In the genomic region with DNA sequence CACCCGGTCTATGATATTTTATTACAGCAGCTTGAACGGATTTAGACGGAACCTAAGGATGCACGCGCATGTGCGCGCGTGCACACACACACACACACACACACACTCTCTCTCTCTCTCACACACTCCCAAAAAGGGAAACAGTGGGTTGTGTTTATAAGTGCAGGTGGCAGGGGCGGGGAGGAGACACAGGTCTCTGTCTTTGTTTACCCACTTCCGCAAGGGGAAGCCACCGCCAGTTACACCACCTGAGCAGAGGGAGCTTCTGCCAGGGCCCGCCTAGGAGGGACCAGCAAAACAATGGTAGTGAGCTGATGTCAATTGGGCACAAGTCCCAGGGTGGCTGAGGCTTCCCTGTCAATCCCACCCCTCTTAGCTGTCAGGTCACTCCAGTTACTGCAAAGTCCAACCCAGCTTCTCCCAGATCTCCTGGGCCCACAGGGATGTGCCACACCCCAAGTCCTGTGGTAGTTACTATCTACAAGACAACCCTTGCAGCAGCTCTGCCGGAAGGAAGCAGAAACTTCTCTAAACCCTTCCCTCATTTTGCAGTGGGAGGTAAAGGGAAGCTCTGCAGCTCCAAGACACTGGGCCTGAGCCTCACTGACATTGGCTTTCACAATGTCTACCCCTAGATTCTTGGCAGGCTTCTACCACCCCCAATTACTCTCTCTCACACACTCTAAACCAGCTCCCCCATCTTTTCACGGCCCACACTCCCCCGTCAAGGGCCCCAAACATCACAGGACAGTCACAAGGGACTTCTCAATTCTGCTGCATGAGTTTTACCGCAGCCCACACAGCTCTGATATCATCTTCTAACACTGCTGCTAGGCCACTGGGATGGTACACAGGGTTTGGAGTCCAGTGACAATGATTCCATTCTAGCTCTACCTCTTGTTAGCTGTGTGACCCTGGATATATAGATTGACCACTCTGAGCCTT, we compare ENCODE assay signal across 8 cellular contexts. TPM values are rescaled to one million over a fixed set of nuclear protein-coding genes. Genes with fewer than 3 reads are reported as not detected.
DNase-seq lines count a peak whose midpoint lies in the region; ATAC-seq and TF ChIP-seq lines count a peak whose summit lies in the region.

No MANE protein-coding gene starts in this region.

- H3K56ac ChIP-seq in H9 (ENCODE audit: insufficient read length, low read depth, low read length), result no peak overlapping the region

- no peak overlapping the region for H3K23ac ChIP-seq in H9 (ENCODE audit: insufficient read length, low read depth, low read length)

- H3K79me1 ChIP-seq in H9 (ENCODE audit: insufficient read depth, low read depth, low read length, poor library complexity, severe bottlenecking), result peaks cover 3% of the 10 kb centered on the region

- peaks cover 3% of the 10 kb centered on the region; the same call in 1 of the 2 replicates for H3K79me2 ChIP-seq in H9 (ENCODE audit: insufficient read depth, low read length)

- no peak overlapping the region for H3K4me2 ChIP-seq in H9 (ENCODE audit: insufficient read depth, insufficient read length, low read length)

- H3K4ac ChIP-seq in H9 (ENCODE audit: low read depth, low read length), result no peak overlapping the region

- H3K23me2 ChIP-seq in H9 (ENCODE audit: insufficient read length, low read depth, low read length, poor library complexity, severe bottlenecking), result no peaks in the 10 kb centered on the region

- no peak for DNase-seq in H9
- DNase-seq in NB4 (ENCODE audit: low read depth), result peak; percentile 99
- DNase-seq in activated CD4-positive, alpha-beta memory T cell treated with anti-CD3 and anti-CD28 coated beads for 36 hours, result peak; percentile 82
- DNase-seq in heart right ventricle, result no peak
- peak in 2 of 3 donors; percentile 58 to 63 for DNase-seq in stimulated activated CD4-positive, alpha-beta T cell treated with anti-CD3 and anti-CD28 coated beads, TNF-alpha, amount 100 ng/mL, for 1 hour (ENCODE audit: low read depth in 3 of 3, low spot score in 1 of 3)
- no peak for DNase-seq in globus pallidus (ENCODE audit: low spot score)
- no peak for DNase-seq in WERI-Rb-1

- H3K4me3 ChIP-seq in NB4 (ENCODE audit: low read depth, low read length) (peak overlapping the region; percentile 14), heart right ventricle (peak overlapping the region in 1 of 10 donors; percentile 12), WERI-Rb-1 (ENCODE audit: low read depth, low read length) (no peak overlapping the region)

- H3K27ac ChIP-seq in H9 (ENCODE audit: insufficient read length, low read depth, low read length) (no peak overlapping the region), heart right ventricle (peak overlapping the region in 9 of 10 donors; percentile 59 to 84 (median 81)), WERI-Rb-1 (no peak overlapping the region)

- peaks cover 0 to 2% (median 2%) of the 10 kb centered on the region in 3 experiments; a peak in 3 of 7 replicates for H3K36me3 Mint-ChIP-seq in H9 (ENCODE audit: insufficient read depth in 1 of 3, low read depth in 3 of 3)
- H3K36me3 Mint-ChIP-seq in activated CD4-positive, alpha-beta memory T cell treated with anti-CD3 and anti-CD28 coated beads for 36 hours, result peaks cover 12% of the 10 kb centered on the region

- H2AFZ ChIP-seq in H9 (ENCODE audit: low read length), result no peak overlapping the region

- H3K4me1 Mint-ChIP-seq in H9, result peaks cover 9 to 36% of the 10 kb centered on the region in 2 experiments
- H3K4me1 Mint-ChIP-seq in activated CD4-positive, alpha-beta memory T cell treated with anti-CD3 and anti-CD28 coated beads for 36 hours (ENCODE audit: low read depth), result peaks cover 85% of the 10 kb centered on the region

- no CpG with 5 or more reads among the region's 16 CpGs for WGBS in H9 (ENCODE audit: extremely low coverage, insufficient read length, low lambda C conversion rate)
- WGBS in heart right ventricle, 2 donors, result 61 to 62% methylated on average over 16 of the region's 16 CpGs

- H3K27me3 Mint-ChIP-seq in H9 (ENCODE audit: low read depth), result no peaks in the 10 kb centered on the region
- H3K27me3 Mint-ChIP-seq in activated CD4-positive, alpha-beta memory T cell treated with anti-CD3 and anti-CD28 coated beads for 36 hours, result no peaks in the 10 kb centered on the region

- no peak overlapping the region for H2BK20ac ChIP-seq in H9 (ENCODE audit: low read depth, low read length, poor library complexity, severe bottlenecking)

- H3K27me3 ChIP-seq in H9 (ENCODE audit: insufficient read depth, low read length), result no peaks in the 10 kb centered on the region
- H3K27me3 ChIP-seq in heart right ventricle, result no peaks in the 10 kb centered on the region
- H3K27me3 ChIP-seq in WERI-Rb-1 (ENCODE audit: insufficient read depth, low read depth, severe bottlenecking), result no peaks in the 10 kb centered on the region

- no peak overlapping the region for H4K5ac ChIP-seq in H9 (ENCODE audit: insufficient read length, low read depth, low read length)

- H3K4me3 Mint-ChIP-seq in H9, result no peak overlapping the region
- peak overlapping the region; percentile 54 for H3K4me3 Mint-ChIP-seq in activated CD4-positive, alpha-beta memory T cell treated with anti-CD3 and anti-CD28 coated beads for 36 hours

- H3K36me3 ChIP-seq in heart right ventricle (peaks cover 0 to 14% (median 0%) of the 10 kb centered on the region in 9 donors), WERI-Rb-1 (no peaks in the 10 kb centered on the region; the same call in 1 of the 2 replicates)

- H3K14ac ChIP-seq in H9 (ENCODE audit: insufficient read depth, low read length), result no peak overlapping the region

- H4K20me1 ChIP-seq in H9 (ENCODE audit: control insufficient read depth, insufficient read depth, insufficient read length), result no peaks in the 10 kb centered on the region

- H4K91ac ChIP-seq in H9 (ENCODE audit: insufficient read length, low read depth, low read length), result no peak overlapping the region

- POLR2A ChIA-PET in activated CD4-positive, alpha-beta memory T cell treated with anti-CD3 and anti-CD28 coated beads for 36 hours (lab: Charles Lee), result interaction anchor here (1.1 to 1.7 kb wide), 4 partner anchors 9 to 44 kb away, joined by 3 to 52 read pairs (median 6); a partner anchor contains a TSS

- CTCF ChIA-PET in activated CD4-positive, alpha-beta memory T cell treated with anti-CD3 and anti-CD28 coated beads for 36 hours (lab: Charles Lee), result interaction anchor here (0.8 to 3.0 kb wide), 10 partner anchors 9 to 813 kb away, joined by 3 to 44 read pairs (median 5); a partner anchor contains a TSS

- H3K9me3 ChIP-seq in H9 (ENCODE audit: control insufficient read depth, low read depth, low read length), result no peaks in the 10 kb centered on the region
- H3K9me3 ChIP-seq in heart right ventricle, result peaks cover 0 to 6% (median 0%) of the 10 kb centered on the region in 11 donors
- no peaks in the 10 kb centered on the region for H3K9me3 ChIP-seq in WERI-Rb-1 (ENCODE audit: severe bottlenecking)

- H2BK15ac ChIP-seq in H9 (ENCODE audit: low read depth, low read length), result no peak overlapping the region

- peak; percentile 92 for ATAC-seq in GM18498 (IDR thresholded peaks at IDR 0.05; ENCODE audit: unreplicated experiment)
- peak; percentile 11 to 39 (median 14) for ATAC-seq in heart right ventricle

- intact Hi-C loops in activated CD4-positive, alpha-beta memory T cell treated with anti-CD3 and anti-CD28 coated beads for 36 hours (cut with micrococcal nuclease), result loop anchor here (1.0 kb wide), 2 partner anchors 9 to 16 kb away; no protein-coding TSS in a partner anchor
- intact Hi-C loops in heart right ventricle (cut with DNase I), result loop anchor here in 1 of 10 donors (1.0 kb wide), 1 partner anchor 11 kb away; no protein-coding TSS in a partner anchor

- H2BK5ac ChIP-seq in H9 (ENCODE audit: insufficient read length, low read length), result no peak overlapping the region

- no peak overlapping the region for H4K8ac ChIP-seq in H9 (replicated peaks; ENCODE audit: insufficient read length, low read depth, low read length)

- no peak overlapping the region for H3K18ac ChIP-seq in H9 (ENCODE audit: insufficient read length, low read depth, low read length)

- H3K4me1 ChIP-seq in H9 (ENCODE audit: insufficient read depth, low read length) (0 out of 2 replicates have a peak, but pooled peaks cover 2% of the 10 kb centered on the region), heart right ventricle (peaks cover 33 to 97% (median 93%) of the 10 kb centered on the region in 9 donors)

- H3K9me3 Mint-ChIP-seq in H9, result no peaks in the 10 kb centered on the region
- peaks cover 4% of the 10 kb centered on the region for H3K9me3 Mint-ChIP-seq in activated CD4-positive, alpha-beta memory T cell treated with anti-CD3 and anti-CD28 coated beads for 36 hours

- no peak overlapping the region for H2AK5ac ChIP-seq in H9 (ENCODE audit: insufficient read length, low read length)

- TF ChIP-seq POLR2A in NB4 (IDR thresholded peaks at IDR 0.05; ENCODE audit: extremely low read depth, insufficient read length), result no peak

- no peak overlapping the region for H2BK12ac ChIP-seq in H9 (ENCODE audit: insufficient read length, low read depth, low read length)

- H3K9ac ChIP-seq in H9 (ENCODE audit: extremely low read depth, insufficient read length, low read length), result no peak overlapping the region

- H3T11ph ChIP-seq in H9 (ENCODE audit: low read length), result no peak overlapping the region

- H3K27ac Mint-ChIP-seq in H9, result 0 out of 7 replicates have a peak overlapping the region, but pooled peaks of 2 of the 3 experiments have one; percentile 10 to 12
- peak overlapping the region; percentile 88 for H3K27ac Mint-ChIP-seq in activated CD4-positive, alpha-beta memory T cell treated with anti-CD3 and anti-CD28 coated beads for 36 hours

- no peak overlapping the region for H2BK120ac ChIP-seq in H9 (ENCODE audit: low read depth, low read length, poor library complexity, severe bottlenecking)

- TF ChIP-seq CTCF in H9 (conservative IDR thresholded peaks at IDR 0.05) (no peak), NB4 (IDR thresholded peaks at IDR 0.05; ENCODE audit: low read depth, low read length) (no peak), heart right ventricle (IDR thresholded peaks at IDR 0.05) (no peak), WERI-Rb-1 (IDR thresholded peaks at IDR 0.05; ENCODE audit: low read depth, low read length) (no peak)

RNA-seq across cellular contexts. Expression of a gene that starts 17.6 kb away (rescaled TPM):
- total RNA-seq in H9 (2021), result 64.0 and 68.1 TPM in 2 replicates
- 100 to 1,000 TPM; 237 to 242 TPM for total RNA-seq in activated CD4-positive, alpha-beta memory T cell treated with anti-CD3 and anti-CD28 coated beads for 36 hours
- total RNA-seq in heart right ventricle, result 100 to 1,000 TPM; 338 to 558 (median 422) TPM
- polyA plus RNA-seq in heart right ventricle, result 1,000 to 10,000 TPM in 1 of 2 donors, 100 to 1,000 TPM in 1; 160 to 1,089 TPM

RNA-seq across cellular contexts. Expression of a gene that starts 55.2 kb away (rescaled TPM):
- total RNA-seq in H9 (2021) (4.3 and 7.8 TPM in 2 replicates), heart right ventricle (10 to 100 TPM; 16.8 to 41.7 (median 26.8) TPM)
- total RNA-seq in activated CD4-positive, alpha-beta memory T cell treated with anti-CD3 and anti-CD28 coated beads for 36 hours, result not detected
- polyA plus RNA-seq in heart right ventricle, result 100 to 1,000 TPM in 1 of 2 donors, 10 to 100 TPM in 1; 63.7 to 129 TPM

Comparison
In these comparisons a context has a peak if more than half of its experiments do, and no peak if none do; other contexts are left out.
1. DNase-seq: peak in NB4 (single experiment), activated CD4-positive, alpha-beta memory T cell treated with anti-CD3 and anti-CD28 coated beads for 36 hours (single experiment) and stimulated activated CD4-positive, alpha-beta T cell treated with anti-CD3 and anti-CD28 coated beads, TNF-alpha, amount 100 ng/mL, for 1 hour (2 of 3); none in H9 (single experiment), heart right ventricle (0 of 2), globus pallidus (single experiment) and WERI-Rb-1 (single experiment).
2. H3K27ac ChIP-seq: peak in heart right ventricle (9 of 10); none in H9 (single experiment) and WERI-Rb-1 (single experiment).